8 cellular contexts compared by ENCODE assay signal in the genomic region with DNA sequence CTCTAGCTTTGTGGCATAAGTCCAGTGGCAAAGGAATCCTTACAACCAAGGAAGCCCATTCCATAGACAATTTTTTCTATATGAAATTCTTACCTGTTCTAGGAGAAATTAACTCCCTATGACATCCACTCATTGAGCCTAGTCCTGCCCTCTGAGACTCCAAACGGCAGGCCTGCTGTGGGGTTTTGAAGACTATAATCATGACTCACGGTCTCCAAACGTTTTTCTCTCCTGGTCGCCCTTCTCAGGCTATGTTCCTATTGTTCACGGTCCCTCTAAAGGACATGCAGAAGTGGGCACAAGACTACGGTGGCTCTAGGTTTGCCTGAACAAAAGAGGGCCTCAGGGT. TPM values are rescaled to one million over a fixed set of nuclear protein-coding genes. Genes with fewer than 3 reads are reported as not detected.
DNase-seq lines count a peak whose midpoint lies in the region; ATAC-seq and TF ChIP-seq lines count a peak whose summit lies in the region.

No MANE protein-coding gene starts in this region.

- intact Hi-C loops in cardiac septum (cut with DNase I) = loop anchor here (1.0 to 10.0 kb wide), 2 partner anchors 16 to 299 kb away; partner anchors contain the start of genes DCAF10 and POLR1E
- intact Hi-C loops in adrenal gland (cut with DNase I) = loop anchor here in 1 of 2 donors (10.0 kb wide), 1 partner anchor 61 kb away; no protein-coding TSS in a partner anchor

- peaks cover 36% of the 10 kb centered on the region for H3K36me3 ChIP-seq in cardiac muscle cell
- H3K36me3 ChIP-seq in adrenal gland (replicated peaks in 1 of 2) = peaks cover 0 to 43% of the 10 kb centered on the region in 2 donors
- H3K36me3 ChIP-seq in liver (ENCODE audit: control insufficient read depth in 4 of 4, insufficient read depth in 3 of 4, low read depth in 1 of 4, low read length in 3 of 4) = peaks cover 0 to 35% (median 29%) of the 10 kb centered on the region in 4 donors
- H3K36me3 ChIP-seq in urinary bladder (ENCODE audit: insufficient read depth) = no peaks in the 10 kb centered on the region

- no peak for ATAC-seq in HG03045 (IDR thresholded peaks at IDR 0.05; ENCODE audit: unreplicated experiment)

- TF ChIP-seq CTCF in cardiac muscle cell (IDR thresholded peaks at IDR 0.05; ENCODE audit: low read depth, low read length) = no peak
- TF ChIP-seq CTCF in adrenal gland (IDR thresholded peaks at IDR 0.05) = no peak
- no peak for TF ChIP-seq CTCF in liver (IDR thresholded peaks at IDR 0.05; ENCODE audit: low read depth, low read length, missing input control)

- TF ChIP-seq POLR2A in adrenal gland (IDR thresholded peaks at IDR 0.05) = no peak

- WGBS in adrenal gland, 4 donors = 0 to 1% (median 1%) methylated on average over 6 of the region's 6 CpGs
- WGBS in liver = 1% methylated on average over 6 of the region's 6 CpGs
- WGBS in urinary bladder = 1% methylated on average over 6 of the region's 6 CpGs

- DNase-seq in cardiac muscle cell (ENCODE audit: low read depth in 1 of 2, low spot score in 1 of 2) (no peak), cardiac septum (ENCODE audit: low spot score) (no peak), adrenal gland (peak in 1 of 7 donors; percentile 19), NCI-H2081 (lab: John Stamatoyannopoulos, UW) (no peak), NCI-H774 (lab: John Stamatoyannopoulos, UW) (no peak)

- H3K9me3 ChIP-seq in cardiac muscle cell (ENCODE audit: low read depth) (no peaks in the 10 kb centered on the region), adrenal gland (replicated peaks in 1 of 3) (no peaks in the 10 kb centered on the region), liver (ENCODE audit: control insufficient read depth in 4 of 4, low read length in 3 of 4) (no peaks in the 10 kb centered on the region)

- H3K4me3 ChIP-seq in cardiac muscle cell (peak overlapping the region; percentile 79), adrenal gland (peak overlapping the region; percentile 71 to 92 (median 82)), liver (ENCODE audit: low read depth in 1 of 3, low read length in 3 of 3) (peak overlapping the region; percentile 92 to 99 (median 93)), urinary bladder (ENCODE audit: low read depth, low read length) (peak overlapping the region; percentile 79)

- no peak for TF ChIP-seq RAD21 in liver (IDR thresholded peaks at IDR 0.05)

- H3K27me3 ChIP-seq in cardiac muscle cell (peaks cover 8% of the 10 kb centered on the region), adrenal gland (no peaks in the 10 kb centered on the region), liver (ENCODE audit: control insufficient read depth in 4 of 4, insufficient read depth in 4 of 4, low read length in 3 of 4) (no peaks in the 10 kb centered on the region)

- H3K27ac ChIP-seq in cardiac muscle cell = peak overlapping the region; percentile 81
- H3K27ac ChIP-seq in adrenal gland = peak overlapping the region; percentile 36 to 94 (median 83)
- no peak overlapping the region for H3K27ac ChIP-seq in liver (ENCODE audit: low read depth in 1 of 2, low read length in 2 of 2)
- no peak overlapping the region for H3K27ac ChIP-seq in urinary bladder (ENCODE audit: low read depth)

- H3K9ac ChIP-seq in liver (ENCODE audit: low read depth in 1 of 2, low read length in 2 of 2) = peak overlapping the region; percentile 1 to 21

- H3K4me1 ChIP-seq in cardiac muscle cell (ENCODE audit: low read depth) (no peaks in the 10 kb centered on the region), adrenal gland (replicated peaks in 1 of 2) (peaks cover 11 to 34% of the 10 kb centered on the region in 2 donors), liver (ENCODE audit: control insufficient read depth in 4 of 4, insufficient read depth in 4 of 4, low read length in 3 of 4) (peaks cover 0 to 22% (median 19%) of the 10 kb centered on the region in 4 donors), urinary bladder (ENCODE audit: insufficient read depth) (no peaks in the 10 kb centered on the region)

TF ChIP-seq in liver, 16 proteins besides CTCF, POLR2A, EP300 and RAD21:
- no peak for TF ChIP-seq REST (IDR thresholded peaks at IDR 0.05)
- TF ChIP-seq, protein P1, sequence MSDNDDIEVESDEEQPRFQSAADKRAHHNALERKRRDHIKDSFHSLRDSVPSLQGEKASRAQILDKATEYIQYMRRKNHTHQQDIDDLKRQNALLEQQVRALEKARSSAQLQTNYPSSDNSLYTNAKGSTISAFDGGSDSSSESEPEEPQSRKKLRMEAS (IDR thresholded peaks at IDR 0.05) = no peak
- no peak for TF ChIP-seq SP1 (IDR thresholded peaks at IDR 0.05)
- no peak for TF ChIP-seq ATF3 (IDR thresholded peaks at IDR 0.05)
- TF ChIP-seq FOXA1 (IDR thresholded peaks at IDR 0.05) = no peak

RNA-seq across cellular contexts. Expression of gene EXOSC3, which starts 0.6 kb away (rescaled TPM):
- total RNA-seq in cardiac muscle cell (51.6 and 55.2 TPM in 2 replicates), cardiac septum (13.1 TPM), adrenal gland (10 to 100 TPM; 32.2 to 67.8 (median 41.4) TPM), liver (10 to 100 TPM; 19.9 to 27.7 TPM), urinary bladder (45.2 TPM)
- polyA plus RNA-seq in cardiac muscle cell (38.0 and 48.0 TPM in 2 replicates), adrenal gland (10 to 100 TPM; 12.5 to 51.0 (median 21.9) TPM), liver (10 to 100 TPM; 16.2 to 19.2 TPM), urinary bladder (28.4 TPM)

RNA-seq across cellular contexts. Expression of gene DCAF10, which starts 16.3 kb away (rescaled TPM):
- total RNA-seq in cardiac muscle cell (19.6 and 23.1 TPM in 2 replicates), cardiac septum (15.7 TPM), adrenal gland (10 to 100 TPM; 33.8 to 60.6 (median 49.5) TPM), liver (10 to 100 TPM; 20.8 to 22.2 TPM), urinary bladder (39.0 TPM)
- polyA plus RNA-seq in cardiac muscle cell (22.9 and 25.2 TPM in 2 replicates), adrenal gland (10 to 100 TPM in 1 of 3 donors, 1 to 10 TPM in 2; 7.1 to 53.8 (median 9.2) TPM), liver (1 to 10 TPM; 9.7 TPM), urinary bladder (15.0 TPM)

RNA-seq across cellular contexts. Expression of gene TRMT10B, which starts 30.7 kb away (rescaled TPM):
- total RNA-seq in cardiac muscle cell = 4.1 and 4.5 TPM in 2 replicates
- polyA plus RNA-seq in cardiac muscle cell = 8.8 and 12.5 TPM in 2 replicates
- total RNA-seq in cardiac septum = 4.5 TPM
- total RNA-seq in adrenal gland = 10 to 100 TPM in 2 of 8 donors, 1 to 10 TPM in 6; 2.9 to 12.1 (median 6.8) TPM
- 10 to 100 TPM in 2 of 3 donors, 1 to 10 TPM in 1; 9.0 to 13.0 (median 10.1) TPM for polyA plus RNA-seq in adrenal gland
- total RNA-seq in liver = 1 to 10 TPM; 2.0 to 2.1 TPM
- 1 to 10 TPM; 1.9 to 3.9 TPM for polyA plus RNA-seq in liver
- 6.6 TPM for total RNA-seq in urinary bladder
- 9.5 TPM for polyA plus RNA-seq in urinary bladder

Comparison
In these comparisons a context has a peak if more than half of its experiments do, and no peak if none do; other contexts are left out.
1. H3K27ac ChIP-seq: peak in cardiac muscle cell (single experiment) and adrenal gland (5 of 5); none in liver (0 of 2) and urinary bladder (single experiment).
2. Peak in every context shown above with its lines, with median percentiles within 50 percentile points of each other: H3K4me3 ChIP-seq.